1 cellular context compared by ENCODE assay signal in genomic region chr1:85275701-85276289, GRCh38.
TF ChIP-seq lines count a peak whose summit lies in the region.

No MANE protein-coding gene starts in this region.

TF ChIP-seq in K562, 482 proteins besides CTCF, POLR2A, EP300 and RAD21 (continued from another document and continues in another):
- TF ChIP-seq E2F4 (CRISPR knock-in tag; IDR thresholded peaks at IDR 0.05; ENCODE audit: low read depth) (no peak), PREB (CRISPR knock-in tag; IDR thresholded peaks at IDR 0.05) (no peak), POLR2G (IDR thresholded peaks at IDR 0.05; ENCODE audit: low read depth, low read length) (no peak), ZNF140 (CRISPR knock-in tag; IDR thresholded peaks at IDR 0.05) (no peak), GTF2A2 (tag; IDR thresholded peaks at IDR 0.05) (no peak), ASH1L (IDR thresholded peaks at IDR 0.05; ENCODE audit: borderline replicate concordance, low read depth, partially characterized antibody) (no peak), TEAD4 (IDR thresholded peaks at IDR 0.05; ENCODE audit: low read length) (no peak; the same call in 1 of the 2 replicates), TEAD4 (CRISPR knock-in tag; IDR thresholded peaks at IDR 0.05; ENCODE audit: borderline replicate concordance) (no peak), ILK (tag; IDR thresholded peaks at IDR 0.05; ENCODE audit: borderline replicate concordance, low read depth) (no peak), MXI1 (IDR thresholded peaks at IDR 0.05; ENCODE audit: low read depth, low read length) (no peak), NKRF (IDR thresholded peaks at IDR 0.05; ENCODE audit: borderline replicate concordance) (peak; percentile 57; the same call in 1 of the 2 replicates), YBX1 (IDR thresholded peaks at IDR 0.05) (no peak), SUPT5H (IDR thresholded peaks at IDR 0.05) (no peak), ZNF3 (CRISPR knock-in tag; IDR thresholded peaks at IDR 0.05) (no peak), MBD2 (IDR thresholded peaks at IDR 0.05; ENCODE audit: borderline replicate concordance, low read depth) (no peak), MLLT1 (IDR thresholded peaks at IDR 0.05) (0 out of 4 replicates have a peak, but pooled peaks of 1 of the 2 experiments have one; percentile 9), CHD2 (IDR thresholded peaks at IDR 0.05; ENCODE audit: low read depth, low read length) (no peak), ELK1 (CRISPR knock-in tag; IDR thresholded peaks at IDR 0.05) (no peak), BRD4 (IDR thresholded peaks at IDR 0.05) (0 out of 2 replicates have a peak, but pooled peaks have one; percentile 27), PTTG1 (tag; IDR thresholded peaks at IDR 0.05; ENCODE audit: low read depth) (no peak), ZNF707 (CRISPR knock-in tag; conservative IDR thresholded peaks at IDR 0.05) (no peak), IRF9 (tag; IDR thresholded peaks at IDR 0.05) (no peak), HLTF (IDR thresholded peaks at IDR 0.05) (no peak), ZNF717 (CRISPR knock-in tag; IDR thresholded peaks at IDR 0.05) (no peak), EZH2 (IDR thresholded peaks at IDR 0.05; ENCODE audit: borderline replicate concordance, low read depth, low read length) (no peak), ELK3 (CRISPR knock-in tag; IDR thresholded peaks at IDR 0.05) (no peak), ZFP1 (CRISPR knock-in tag; IDR thresholded peaks at IDR 0.05) (no peak), ZBTB9 (CRISPR knock-in tag; IDR thresholded peaks at IDR 0.05) (no peak), MAFG (tag; conservative IDR thresholded peaks at IDR 0.05) (no peak), ZNF551 (CRISPR knock-in tag; IDR thresholded peaks at IDR 0.05) (no peak), ZNF354B (CRISPR knock-in tag; IDR thresholded peaks at IDR 0.05) (no peak), ZBED1 (IDR thresholded peaks at IDR 0.05) (no peak), HOXB6 (CRISPR knock-in tag; IDR thresholded peaks at IDR 0.05; ENCODE audit: borderline replicate concordance) (no peak), SPI1 (IDR thresholded peaks at IDR 0.05; ENCODE audit: borderline replicate concordance, low read depth, low read length) (peak; percentile 76), TGIF2 (CRISPR knock-in tag; IDR thresholded peaks at IDR 0.05) (0 out of 2 replicates have a peak, but pooled peaks have one; percentile 69), MTA1 (IDR thresholded peaks at IDR 0.05; ENCODE audit: borderline replicate concordance) (no peak), PCBP1 (IDR thresholded peaks at IDR 0.05; ENCODE audit: low read depth, low read length, poor library complexity, severe bottlenecking) (no peak), NFIC (IDR thresholded peaks at IDR 0.05) (no peak), SMARCA4 (IDR thresholded peaks at IDR 0.05) (0 out of 2 replicates have a peak, but pooled peaks have one; percentile 23), CBFB (CRISPR knock-in tag; IDR thresholded peaks at IDR 0.05) (no peak), FOXJ3 (CRISPR knock-in tag; IDR thresholded peaks at IDR 0.05) (no peak), MEIS2 (IDR thresholded peaks at IDR 0.05; ENCODE audit: partially characterized antibody) (no peak), ZNF274 (IDR thresholded peaks at IDR 0.05; ENCODE audit: borderline replicate concordance, low read depth, low read length) (no peak), SAP30 (IDR thresholded peaks at IDR 0.05; ENCODE audit: borderline replicate concordance, insufficient read depth, low read depth, low read length, poor library complexity, severe bottlenecking) (peak; percentile 70), CHD1 (IDR thresholded peaks at IDR 0.05; ENCODE audit: low read length) (peak; percentile 42), UBTF (IDR thresholded peaks at IDR 0.05; ENCODE audit: borderline replicate concordance in 1 of 2, low read depth in 2 of 2, low read length in 2 of 2) (no peak)
